In the genomic region with DNA sequence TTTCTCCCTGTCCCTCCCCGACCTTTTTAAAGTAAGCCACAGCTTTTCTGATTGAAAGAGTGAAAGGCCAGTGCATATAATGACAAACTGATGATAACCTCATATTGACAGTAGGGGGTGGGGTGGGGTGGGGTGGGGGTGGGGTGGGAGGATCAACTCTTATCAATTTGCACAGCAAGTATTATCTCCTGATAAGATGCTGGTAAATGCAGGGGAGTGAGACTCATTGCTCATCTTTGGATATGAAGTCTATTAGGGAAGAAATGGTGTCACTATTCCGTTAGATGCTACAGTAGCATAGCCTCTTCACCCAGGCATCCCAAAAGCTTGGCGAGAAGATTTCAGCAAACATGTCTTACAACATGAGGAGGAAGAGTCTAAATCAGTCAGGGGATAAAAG, we compare ENCODE assay signal across 29 cellular contexts.
"Had no signal": no experiment of that assay in that cellular context is flagged by ENCODE, and none has a peak within 500 bp of the region (broad histone marks: within the 10 kb centered on the region; RNA-seq: fewer than 3 reads in every experiment).

No MANE protein-coding gene starts in this region.

- H3K27me3 ChIP-seq: adrenal gland, body of pancreas had no signal

- H3K4me1 ChIP-seq: adrenal gland, body of pancreas had no signal

- H3K4me3 ChIP-seq: adrenal gland, body of pancreas had no signal

- H3K36me3 ChIP-seq: adrenal gland had no signal

- ATAC-seq: activated CD4-positive, alpha-beta T cell treated with anti-CD3 and anti-CD28 coated beads for 36 hours; activated CD8-positive, alpha-beta memory T cell treated with anti-CD3 and anti-CD28 coated beads, Interleukin-2, amount 10 ng/mL, durations not matched to agents 7 days and 5 days; activated CD8-positive, alpha-beta T cell treated with anti-CD3 and anti-CD28 coated beads, Interleukin-2, amount 10 ng/mL, durations not matched to agents 7 days and 5 days; activated naive CD8-positive, alpha-beta T cell treated with anti-CD3 and anti-CD28 coated beads, Interleukin-2, amount 50 U/mL, for 24 hours; body of pancreas; effector memory CD8-positive, alpha-beta T cell; T-cell; T-helper 17 cell had no signal

- DNase-seq: activated CD4-positive, alpha-beta memory T cell treated with anti-CD3 and anti-CD28 coated beads for 36 hours; activated CD4-positive, alpha-beta T cell treated with anti-CD3 and anti-CD28 coated beads for 36 hours; activated CD4-positive, alpha-beta T cell treated with anti-CD3 and anti-CD28 coated beads, Interleukin-2, amount 10 ng/mL, durations not matched to agents 24 days and 14 days; activated CD4-positive, CD25-positive, alpha-beta regulatory T cell; activated CD4-positive, CD25-positive, alpha-beta regulatory T cell treated with anti-CD3 and anti-CD28 coated beads, Interleukin-2, amount 50 U/mL, for 72 hours; activated CD8-positive, alpha-beta memory T cell treated with anti-CD3 and anti-CD28 coated beads, Interleukin-2, amount 10 ng/mL, durations not matched to agents 7 days and 5 days; activated CD8-positive, alpha-beta memory T cell treated with anti-CD3 and anti-CD28 coated beads, Interleukin-2, amount 50 U/mL, for 4 hours; activated CD8-positive, alpha-beta T cell treated with anti-CD3 and anti-CD28 coated beads, Interleukin-2, amount 10 ng/mL, durations not matched to agents 7 days and 5 days; activated effector memory CD4-positive, alpha-beta T cell treated with anti-CD3 and anti-CD28 coated beads, Interleukin-2, amount 50 U/mL, for 16 hours; activated naive CD4-positive, alpha-beta T cell treated with anti-CD3 and anti-CD28 coated beads for 36 hours; activated naive CD8-positive, alpha-beta T cell treated with anti-CD3 and anti-CD28 coated beads for 36 hours; activated naive CD8-positive, alpha-beta T cell treated with anti-CD3 and anti-CD28 coated beads, Interleukin-2, amount 50 U/mL, for 24 hours; activated T-cell treated with anti-CD3 and anti-CD28 coated beads, Interleukin-2, amount 50 U/mL, for 1 hour; activated T-cell treated with anti-CD3 and anti-CD28 coated beads, Interleukin-2, amount 50 U/mL, for 48 hours; adrenal gland; amygdala; aorta; body of pancreas; caudate nucleus; cortex of kidney; dermis blood vessel endothelial cell; effector CD4-positive, alpha-beta T cell; effector memory CD8-positive, alpha-beta T cell; foreskin fibroblast; head of caudate nucleus; SW 1271; T-cell; T-helper 17 cell; T1000 had no signal

- H3K27ac ChIP-seq: adrenal gland, body of pancreas had no signal
